In genomic region chr16:50265716-50266336, GRCh38 we compare ENCODE assay signal across 9 cellular contexts. TPM values are rescaled to one million over a fixed set of nuclear protein-coding genes. Genes with fewer than 3 reads are reported as not detected.
DNase-seq lines count a peak whose midpoint lies in the region; ATAC-seq, FAIRE-seq and TF ChIP-seq lines count a peak whose summit lies in the region.
"Had no signal": no experiment of that assay in that cellular context is flagged by ENCODE, and none has a peak within 500 bp of the region (broad histone marks: within the 10 kb centered on the region; RNA-seq: fewer than 3 reads in every experiment).

No MANE protein-coding gene starts in this region.

- H3F3A ChIP-seq in OCI-LY1 (ENCODE audit: insufficient read depth, low read length) = no peaks in the 10 kb centered on the region

- H3K9me2 ChIP-seq in OCI-LY1 (ENCODE audit: low read depth, low read length) = no peaks in the 10 kb centered on the region

- no peak overlapping the region for H3K4me3 Mint-ChIP-seq in WTC11

- peaks cover 38% of the 10 kb centered on the region for H3K4me1 ChIP-seq in OCI-LY1 (ENCODE audit: insufficient read depth, low read length, severe bottlenecking)
- no peaks in the 10 kb centered on the region for H3K4me1 ChIP-seq in rectal smooth muscle tissue (ENCODE audit: control insufficient read depth, insufficient read depth, low read length)

- no peaks in the 10 kb centered on the region; the same call in 1 of the 2 replicates for H3K27me3 Mint-ChIP-seq in WTC11 (ENCODE audit: low read depth)

- no peak for FAIRE-seq in D721Med (lab: Jason Lieb, UNC)

- H3K79me2 ChIP-seq in OCI-LY1 (ENCODE audit: insufficient read depth, low read length) = no peaks in the 10 kb centered on the region

- no peak for DNase-seq in GM06990 (ENCODE audit: extremely low read depth, insufficient read length)
- no peak for DNase-seq in epithelial cell of proximal tubule (ENCODE audit: low read depth)
- DNase-seq in D721Med (ENCODE audit: insufficient read length, low spot score) = no peak
- no peak for DNase-seq in WTC11 (ENCODE audit: low spot score)
- DNase-seq: NCI-H1417 treated with DMSO at 0.1 percent for 48 hours had no signal

- TF ChIP-seq CTCF in GM06990 (IDR thresholded peaks at IDR 0.05; ENCODE audit: insufficient read depth, low read length, poor library complexity, severe bottlenecking) = no peak
- no peak for TF ChIP-seq CTCF in OCI-LY1 (IDR thresholded peaks at IDR 0.05; ENCODE audit: low read length)
- no peak for TF ChIP-seq CTCF in epithelial cell of proximal tubule (conservative IDR thresholded peaks at IDR 0.05; ENCODE audit: low read depth, low read length)
- no peak for TF ChIP-seq CTCF in D721Med (IDR thresholded peaks at IDR 0.05; ENCODE audit: insufficient read depth, missing control alignments)
- TF ChIP-seq CTCF in WTC11 (IDR thresholded peaks at IDR 0.05) = no peak

- no peaks in the 10 kb centered on the region for H3K36me3 Mint-ChIP-seq in WTC11

- H3K27me3 ChIP-seq in GM06990 (replicated peaks; ENCODE audit: control insufficient read depth, insufficient read depth, low read length) (no peaks in the 10 kb centered on the region), OCI-LY1 (ENCODE audit: insufficient read depth, low read length) (peaks cover 10% of the 10 kb centered on the region), rectal smooth muscle tissue (ENCODE audit: control insufficient read depth, insufficient read depth, low read length) (no peaks in the 10 kb centered on the region)

- H3K27ac ChIP-seq in OCI-LY1 (ENCODE audit: low read depth, low read length, poor library complexity, severe bottlenecking) (no peak overlapping the region), rectal smooth muscle tissue (ENCODE audit: low read depth, low read length) (no peak overlapping the region)

- no peaks in the 10 kb centered on the region for H3K9me3 ChIP-seq in OCI-LY1 (ENCODE audit: low read length)

- H3K4me3 ChIP-seq in GM06990 (replicated peaks; ENCODE audit: low read depth, low read length) = peak overlapping the region; percentile 2
- peak overlapping the region; percentile 63 for H3K4me3 ChIP-seq in OCI-LY1 (ENCODE audit: low read depth, low read length, poor library complexity, severe bottlenecking)
- peak overlapping the region; percentile 55 for H3K4me3 ChIP-seq in epithelial cell of proximal tubule (ENCODE audit: low read depth, low read length)
- H3K4me3 ChIP-seq in rectal smooth muscle tissue (ENCODE audit: low read length) = peak overlapping the region; percentile 16

- H3K9me3 Mint-ChIP-seq in WTC11 = no peaks in the 10 kb centered on the region

- H4K20me1 ChIP-seq in OCI-LY1 (ENCODE audit: insufficient read depth, low read length) = no peaks in the 10 kb centered on the region

- H3K27ac Mint-ChIP-seq in WTC11 = no peak overlapping the region

- H3K9ac ChIP-seq in OCI-LY1 (ENCODE audit: low read length) (no peak overlapping the region; the same call in 1 of the 2 replicates), rectal smooth muscle tissue (ENCODE audit: low read length) (no peak overlapping the region)

- H3K4me2 ChIP-seq in OCI-LY1 (ENCODE audit: low read length) = peak overlapping the region; percentile 67

- H3K36me3 ChIP-seq in GM06990 (ENCODE audit: control insufficient read depth, insufficient read depth, low read length) (no peaks in the 10 kb centered on the region), OCI-LY1 (ENCODE audit: insufficient read depth, low read length) (no peaks in the 10 kb centered on the region; the same call in 1 of the 2 replicates), rectal smooth muscle tissue (ENCODE audit: control insufficient read depth, insufficient read depth, low read length) (no peaks in the 10 kb centered on the region)

- no peak overlapping the region for H2AFZ ChIP-seq in OCI-LY1 (ENCODE audit: low read length)

- CTCF ChIA-PET in WTC11 (lab: Charles Lee) = interaction anchor here (0.6 to 1.1 kb wide), 2 partner anchors 55 to 241 kb away, joined by 3 read pairs; partner anchors contain the start of gene CNEP1R1

- ATAC-seq in HG03175 (IDR thresholded peaks at IDR 0.05; ENCODE audit: unreplicated experiment) = no peak
- no peak for ATAC-seq in HG02938 (IDR thresholded peaks at IDR 0.05; ENCODE audit: unreplicated experiment)
- no peak for ATAC-seq in WTC11

- H3K4me1 Mint-ChIP-seq in WTC11 = peaks cover 12% of the 10 kb centered on the region

- POLR2A ChIA-PET in WTC11 (lab: Charles Lee) = interaction anchor here (0.6 kb wide), 1 partner anchor 386 kb away, joined by 4 read pairs; no protein-coding TSS in a partner anchor

TF ChIP-seq in WTC11, 78 proteins besides CTCF, POLR2A, EP300 and RAD21:
- TF ChIP-seq CREM (CRISPR knock-in tag; IDR thresholded peaks at IDR 0.05) (no peak), FOXP4 (CRISPR knock-in tag; IDR thresholded peaks at IDR 0.05) (no peak), NR3C1 (CRISPR knock-in tag; conservative IDR thresholded peaks at IDR 0.05; ENCODE audit: low read depth) (no peak), CREB1 (CRISPR knock-in tag; IDR thresholded peaks at IDR 0.05) (no peak), ELF4 (CRISPR knock-in tag; IDR thresholded peaks at IDR 0.05; ENCODE audit: low read depth) (no peak)

RNA-seq across cellular contexts. Expression of gene ADCY7, which starts 0.5 kb away (rescaled TPM):
- total RNA-seq in epithelial cell of proximal tubule (17.0 and 33.4 TPM in 2 replicates), WTC11 (2021) (5.9 to 8.0 TPM (median 6.6 TPM) in 3 replicates)

Comparison
In these comparisons a context has a peak if more than half of its experiments do, and no peak if none do; other contexts are left out.
1. H3K4me3 ChIP-seq: peak in every context shown above with its lines; median percentile 63 in OCI-LY1; 55 in epithelial cell of proximal tubule; 16 in rectal smooth muscle tissue; 2 in GM06990.